ENCODE assay signal across 1 cellular context in genomic region chr15:84911879-84912660, GRCh38.
TF ChIP-seq lines count a peak whose summit lies in the region.

No MANE protein-coding gene starts in this region.

TF ChIP-seq in H1, 55 proteins besides CTCF, POLR2A, EP300 and RAD21 (continued from another document):
- TF ChIP-seq NANOG (IDR thresholded peaks at IDR 0.05; ENCODE audit: insufficient read depth, low read depth, low read length, poor library complexity, severe bottlenecking): no peak
- no peak for TF ChIP-seq SP1 (IDR thresholded peaks at IDR 0.05; ENCODE audit: low read depth, low read length)
- TF ChIP-seq SUZ12 (IDR thresholded peaks at IDR 0.05; ENCODE audit: low read length): no peak
- TF ChIP-seq HDAC2 (IDR thresholded peaks at IDR 0.05; ENCODE audit: borderline replicate concordance in 1 of 2, low read depth in 2 of 2, low read length in 2 of 2): no peak
- TF ChIP-seq RBBP5 (IDR thresholded peaks at IDR 0.05; ENCODE audit: borderline replicate concordance, low read depth, low read length): no peak
- no peak for TF ChIP-seq EGR1 (IDR thresholded peaks at IDR 0.05; ENCODE audit: borderline replicate concordance, low read depth, low read length)
- TF ChIP-seq BACH1 (IDR thresholded peaks at IDR 0.05; ENCODE audit: low read length): no peak
- no peak for TF ChIP-seq JUND (IDR thresholded peaks at IDR 0.05; ENCODE audit: low read length)
- TF ChIP-seq YY1 (IDR thresholded peaks at IDR 0.05; ENCODE audit: low read depth, low read length): no peak
- no peak for TF ChIP-seq BRCA1 (IDR thresholded peaks at IDR 0.05; ENCODE audit: low read depth, low read length)
- no peak for TF ChIP-seq E2F6 (IDR thresholded peaks at IDR 0.05)
- TF ChIP-seq KDM5A (IDR thresholded peaks at IDR 0.05; ENCODE audit: low read length): no peak
- no peak for TF ChIP-seq ASH2L (IDR thresholded peaks at IDR 0.05; ENCODE audit: low read length)
- TF ChIP-seq CTBP2 (IDR thresholded peaks at IDR 0.05; ENCODE audit: borderline replicate concordance, insufficient read depth, insufficient read length, low read length): no peak
- no peak for TF ChIP-seq BCL11A (IDR thresholded peaks at IDR 0.05; ENCODE audit: low read depth in 2 of 2, low read length in 2 of 2)
- TF ChIP-seq CREB1 (IDR thresholded peaks at IDR 0.05): no peak
